ENCODE assay signal across 18 cellular contexts in genomic region chr2:223537100-223537499, GRCh38.
DNase-seq lines count a peak whose midpoint lies in the region; ATAC-seq, FAIRE-seq and TF ChIP-seq lines count a peak whose summit lies in the region.
"Had no signal": no experiment of that assay in that cellular context is flagged by ENCODE, and none has a peak within 500 bp of the region (broad histone marks: within the 10 kb centered on the region; RNA-seq: fewer than 3 reads in every experiment).

No MANE protein-coding gene starts in this region.

- TF ChIP-seq CTCF in SK-N-SH (IDR thresholded peaks at IDR 0.05) (no peak), chondrocyte (IDR thresholded peaks at IDR 0.05) (no peak), neural crest cell (conservative IDR thresholded peaks at IDR 0.05) (no peak), sigmoid colon (IDR thresholded peaks at IDR 0.05) (no peak)

- H3K9me3 ChIP-seq in SK-N-SH (no peaks in the 10 kb centered on the region), T-helper 17 cell (ENCODE audit: control insufficient read depth, low read length, poor library complexity, severe bottlenecking) (no peaks in the 10 kb centered on the region), sigmoid colon (no peaks in the 10 kb centered on the region)
- H3K9me3 ChIP-seq: Peyer's patch, SJSA1 had no signal

- ATAC-seq in SK-N-SH treated with all-trans-retinoic acid at 6 μM for 48 hours (no peak), T-helper 17 cell (no peak)
- ATAC-seq: CD8-positive, alpha-beta T cell had no signal

- H3K4me3 Mint-ChIP-seq in chondrocyte (ENCODE audit: unreplicated experiment) (no peak overlapping the region), neural crest cell (no peak overlapping the region), T-helper 17 cell (no peak overlapping the region)
- H3K4me3 Mint-ChIP-seq: CD8-positive, alpha-beta T cell had no signal

- no peaks in the 10 kb centered on the region for H3K9me2 ChIP-seq in SK-N-SH

- intact Hi-C loops in sigmoid colon (cut with DNase I), result no loop called here

- H3K27ac Mint-ChIP-seq in chondrocyte (ENCODE audit: unreplicated experiment) (peak overlapping the region; percentile 15), neural crest cell (ENCODE audit: unreplicated experiment) (peak overlapping the region; percentile 19), T-helper 17 cell (no peak overlapping the region)
- H3K27ac Mint-ChIP-seq: CD8-positive, alpha-beta T cell had no signal

- no peak overlapping the region for H3K4me2 ChIP-seq in SK-N-SH
- H3K4me2 ChIP-seq: KMS-11 had no signal

- no peaks in the 10 kb centered on the region for H3K36me3 Mint-ChIP-seq in chondrocyte (ENCODE audit: low read depth)
- H3K36me3 Mint-ChIP-seq in neural crest cell (ENCODE audit: low read depth), result peaks cover 9% of the 10 kb centered on the region
- no peaks in the 10 kb centered on the region for H3K36me3 Mint-ChIP-seq in T-helper 17 cell (ENCODE audit: low read depth)
- H3K36me3 Mint-ChIP-seq: CD8-positive, alpha-beta T cell had no signal

- peaks cover 48% of the 10 kb centered on the region for H3K4me1 Mint-ChIP-seq in chondrocyte (ENCODE audit: low read depth)
- peaks cover 25% of the 10 kb centered on the region for H3K4me1 Mint-ChIP-seq in neural crest cell
- H3K4me1 Mint-ChIP-seq in T-helper 17 cell, result no peaks in the 10 kb centered on the region

- 100% methylated on average over 1 of the region's 1 CpG for WGBS in SK-N-SH (ENCODE audit: low lambda C conversion rate)
- WGBS in sigmoid colon, 2 donors, result 54 to 55% methylated on average over 1 of the region's 1 CpG

- H3K9ac ChIP-seq in SK-N-SH, result no peak overlapping the region
- H3K9ac ChIP-seq: KMS-11 had no signal

- TF ChIP-seq RAD21 in SK-N-SH (IDR thresholded peaks at IDR 0.05; ENCODE audit: low read length), result no peak

- TF ChIP-seq POLR2A in sigmoid colon (IDR thresholded peaks at IDR 0.05), result no peak

- peaks cover 23% of the 10 kb centered on the region for H3F3A ChIP-seq in SK-N-SH (replicated peaks; ENCODE audit: insufficient read depth)

- H3K79me2 ChIP-seq in SK-N-SH (ENCODE audit: insufficient read depth), result no peaks in the 10 kb centered on the region

- peaks cover 2 to 16% of the 10 kb centered on the region in 2 experiments for H3K36me3 ChIP-seq in SK-N-SH (replicated peaks in 1 of 2; ENCODE audit: control insufficient read depth in 1 of 2, insufficient read depth in 2 of 2, low read length in 1 of 2)
- H3K36me3 ChIP-seq in sigmoid colon, result no peaks in the 10 kb centered on the region
- H3K36me3 ChIP-seq: Peyer's patch, SJSA1 had no signal

- TF ChIP-seq EP300 in SK-N-SH (IDR thresholded peaks at IDR 0.05; ENCODE audit: borderline replicate concordance in 1 of 2, low read depth in 1 of 2, low read length in 1 of 2), result no peak
- TF ChIP-seq EP300 in sigmoid colon (IDR thresholded peaks at IDR 0.05), result no peak

- H3K4me3 ChIP-seq in SK-N-SH (ENCODE audit: low read depth in 2 of 2, low read length in 1 of 2) (no peak overlapping the region), sigmoid colon (no peak overlapping the region)
- H3K4me3 ChIP-seq: Peyer's patch, SJSA1 had no signal

- CTCF ChIA-PET in SK-N-SH (lab: Yijun Ruan, JAX), result interaction anchor here (1.6 kb wide), 1 partner anchor 9 kb away, joined by 3 read pairs; no protein-coding TSS in a partner anchor

- H4K20me1 ChIP-seq in SK-N-SH (ENCODE audit: insufficient read depth), result no peaks in the 10 kb centered on the region

- H3K27ac ChIP-seq in SK-N-SH (ENCODE audit: low read depth in 2 of 2, low read length in 1 of 2), result peak overlapping the region; percentile 91 to 93
- no peak overlapping the region for H3K27ac ChIP-seq in sigmoid colon
- H3K27ac ChIP-seq: KMS-11, Peyer's patch, SJSA1 had no signal

- DNase-seq in SK-N-SH, result no peak
- no peak for DNase-seq in HTR-8/SVneo (ENCODE audit: insufficient read length, low spot score)
- no peak for DNase-seq in chondrocyte (ENCODE audit: low spot score)
- no peak for DNase-seq in neural crest cell (ENCODE audit: low read depth, low spot score)
- no peak for DNase-seq in T-helper 17 cell
- DNase-seq in sigmoid colon, result no peak
- DNase-seq: AML-193; CD8-positive, alpha-beta T cell; GF-D8; IMR-90; NCI-H1105; NCI-H524 treated with DMSO at 0.1 percent for 48 hours; Peyer's patch had no signal

- FAIRE-seq in HTR-8/SVneo (lab: Jason Lieb, UNC), result peak; percentile 40
- FAIRE-seq: GM19239, H1 had no signal

- POLR2A ChIA-PET in SK-N-SH (lab: Yijun Ruan, JAX), result no interaction called here

- no peak overlapping the region for H2AFZ ChIP-seq in SK-N-SH (ENCODE audit: low read depth)

- H3K9me3 Mint-ChIP-seq in chondrocyte (ENCODE audit: low read depth) (no peaks in the 10 kb centered on the region), neural crest cell (peaks cover 3% of the 10 kb centered on the region)
- H3K9me3 Mint-ChIP-seq: CD8-positive, alpha-beta T cell had no signal

- no peaks in the 10 kb centered on the region for H3K27me3 Mint-ChIP-seq in chondrocyte (ENCODE audit: low read depth)
- no peaks in the 10 kb centered on the region for H3K27me3 Mint-ChIP-seq in neural crest cell (ENCODE audit: low read depth)
- H3K27me3 Mint-ChIP-seq in T-helper 17 cell, result peaks cover 7% of the 10 kb centered on the region

- H3K27me3 ChIP-seq in SK-N-SH (ENCODE audit: insufficient read depth) (no peaks in the 10 kb centered on the region), sigmoid colon (no peaks in the 10 kb centered on the region)
- H3K27me3 ChIP-seq: Peyer's patch, SJSA1 had no signal

- H3K4me1 ChIP-seq in SK-N-SH (ENCODE audit: control insufficient read depth in 1 of 2, insufficient read depth in 2 of 2, low read depth in 1 of 2, low read length in 1 of 2) (peaks cover 16 to 30% of the 10 kb centered on the region in 2 experiments), sigmoid colon (peaks cover 0 to 24% (median 16%) of the 10 kb centered on the region in 4 donors)
- H3K4me1 ChIP-seq: Peyer's patch had no signal

TF ChIP-seq in SK-N-SH, 30 proteins besides CTCF, POLR2A, EP300 and RAD21 (continues in another document):
- TF ChIP-seq EZH2phosphoT487 (IDR thresholded peaks at IDR 0.05; ENCODE audit: borderline replicate concordance, low read depth) (no peak), RXRA (IDR thresholded peaks at IDR 0.05; ENCODE audit: borderline replicate concordance, low read depth) (no peak), GATA2 (CRISPR knock-in tag; IDR thresholded peaks at IDR 0.05) (no peak), PBX3 (IDR thresholded peaks at IDR 0.05) (no peak), MEF2A (IDR thresholded peaks at IDR 0.05; ENCODE audit: borderline replicate concordance, low read depth) (no peak)

TF ChIP-seq in SK-N-SH treated with all-trans-retinoic acid at 6 μM for 48 hours, 23 proteins besides CTCF, POLR2A, EP300 and RAD21:
- TF ChIP-seq ZFP3 (CRISPR knock-in tag; IDR thresholded peaks at IDR 0.05), result no peak
- no peak for TF ChIP-seq CREB5 (CRISPR knock-in tag; IDR thresholded peaks at IDR 0.05; ENCODE audit: low read depth)
- no peak for TF ChIP-seq ZNF8 (CRISPR knock-in tag; IDR thresholded peaks at IDR 0.05)

Comparison
In these comparisons a context has a peak if more than half of its experiments do, and no peak if none do; other contexts are left out.
1. H3K27ac ChIP-seq: peak in SK-N-SH (2 of 2); none in sigmoid colon (0 of 4).